In the genomic region with DNA sequence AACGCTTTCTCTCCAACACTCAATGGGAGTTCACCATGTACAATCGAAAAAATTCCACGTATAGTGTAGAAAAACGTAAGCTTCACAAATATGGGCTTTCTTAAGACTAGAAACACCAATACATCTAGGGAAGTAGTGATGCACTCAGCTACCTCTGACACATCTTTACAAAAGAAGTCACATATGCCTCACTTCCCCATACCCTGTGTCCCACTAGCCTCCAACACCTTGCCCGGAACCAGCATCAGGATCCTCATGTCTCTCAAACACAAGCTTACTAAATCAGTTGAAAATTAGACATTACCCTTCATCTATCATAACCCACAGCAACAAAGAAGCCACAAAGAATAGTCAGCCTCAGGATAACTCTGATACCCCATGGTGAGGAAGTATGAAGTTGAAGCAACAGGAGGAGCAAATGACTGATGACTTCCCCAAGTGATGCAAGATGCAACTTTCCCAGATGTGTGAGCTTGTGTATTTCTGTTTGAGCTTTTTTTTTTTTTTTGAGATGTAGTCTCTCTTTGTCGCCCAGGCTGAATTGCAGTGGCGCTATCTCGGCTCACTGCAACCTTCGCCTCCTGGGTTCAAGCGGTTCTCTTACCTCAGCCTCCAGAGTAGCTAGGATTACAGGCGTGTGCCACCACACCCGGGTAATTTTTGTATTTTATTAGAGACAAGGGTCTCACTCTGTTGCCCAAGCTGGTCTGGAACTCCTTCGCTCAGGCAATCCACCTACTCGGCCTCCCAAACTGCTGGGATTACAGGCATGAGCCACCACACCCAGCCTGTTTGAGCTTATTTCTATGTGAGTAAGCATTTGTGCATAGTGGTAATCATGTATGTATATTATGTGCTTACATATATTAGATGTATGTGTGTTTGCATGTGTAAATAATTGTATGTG, we compare ENCODE assay signal across 12 cellular contexts. TPM values are rescaled to one million over a fixed set of nuclear protein-coding genes. Genes with fewer than 3 reads are reported as not detected.
DNase-seq lines count a peak whose midpoint lies in the region; ATAC-seq, FAIRE-seq and TF ChIP-seq lines count a peak whose summit lies in the region.
"Had no signal": no experiment of that assay in that cellular context is flagged by ENCODE, and none has a peak within 500 bp of the region (broad histone marks: within the 10 kb centered on the region; RNA-seq: fewer than 3 reads in every experiment).

No MANE protein-coding gene starts in this region.

- no peaks in the 10 kb centered on the region for H3K9me3 ChIP-seq in K562 (replicated peaks; ENCODE audit: control insufficient read depth, insufficient read depth, low read depth, low read length)
- no peaks in the 10 kb centered on the region for H3K9me3 ChIP-seq in neutrophil

- no peaks in the 10 kb centered on the region for H3K4me1 ChIP-seq in K562 (replicated peaks in 1 of 2; ENCODE audit: control insufficient read depth in 2 of 2, insufficient read depth in 2 of 2, low read length in 2 of 2)
- H3K4me1 ChIP-seq in neutrophil (ENCODE audit: control insufficient read depth in 1 of 2, insufficient read depth in 1 of 2, low read depth in 1 of 2, low read length in 1 of 2), result peaks cover 28 to 33% of the 10 kb centered on the region in 2 experiments

- in situ Hi-C loops in K562 (cut with MboI), result no loop called here

- TF ChIP-seq RAD21 in K562 (CRISPR knock-in tag; conservative IDR thresholded peaks at IDR 0.05 in 1 of 2, IDR thresholded peaks at IDR 0.05 in 1 of 2), result no peak

- no peaks in the 10 kb centered on the region for H3K27me3 ChIP-seq in K562 (ENCODE audit: control insufficient read depth in 2 of 2, insufficient read depth in 2 of 2, low read length in 2 of 2)
- H3K27me3 ChIP-seq in neutrophil, result no peaks in the 10 kb centered on the region

- CTCF ChIA-PET in K562 (lab: Yijun Ruan, JAX; ENCODE audit: low intra/inter-chr PET ratio), result no interaction called here

- intact Hi-C loops in K562 (cut with micrococcal nuclease), result loop anchor here (10.0 kb wide), 1 partner anchor 231 kb away; no protein-coding TSS in a partner anchor

- no peak overlapping the region for H2AFZ ChIP-seq in K562 (ENCODE audit: low read depth, low read length)

- H3K79me2 ChIP-seq in K562 (ENCODE audit: control insufficient read depth, insufficient read depth, low read length), result no peaks in the 10 kb centered on the region

- TF ChIP-seq POLR2A in K562 (conservative IDR thresholded peaks at IDR 0.05), result no peak

- WGBS in K562 (ENCODE audit: insufficient coverage, low coverage, missing lambda C conversion rate), result 50% methylated on average over 14 of the region's 14 CpGs

- no peak overlapping the region for H3K27ac ChIP-seq in K562 (ENCODE audit: extremely low read depth, low read depth, low read length)
- H3K27ac ChIP-seq in neutrophil, result peak overlapping the region; percentile 97
- H3K27ac ChIP-seq: RWPE1 had no signal

- no peak for FAIRE-seq in K562 (lab: Jason Lieb, UNC)
- FAIRE-seq: G401.6 had no signal

- no peak overlapping the region for H3K4me3 ChIP-seq in Jurkat, Clone E6-1 (ENCODE audit: low read length)
- no peak overlapping the region for H3K4me3 ChIP-seq in K562
- H3K4me3 ChIP-seq in neutrophil (ENCODE audit: low read depth in 1 of 2, low read length in 1 of 2), result peak overlapping the region; percentile 44 to 56

- ATAC-seq in K562 (peak; percentile 10; the same call in 2 of the 3 replicates), HG03378 (IDR thresholded peaks at IDR 0.05; ENCODE audit: unreplicated experiment) (no peak), HG02885 (IDR thresholded peaks at IDR 0.05; ENCODE audit: poor library complexity, unreplicated experiment) (no peak)
- ATAC-seq: left colon had no signal

- POLR2A ChIA-PET in K562 (lab: Yijun Ruan, JAX), result interaction anchor here (0.5 to 2.0 kb wide), 4 partner anchors 9 to 36 kb away, joined by 4 to 12 read pairs (median 6); a partner anchor contains a TSS

- DNase-seq in EL, result peak; percentile 24
- peak; percentile 56 for DNase-seq in Jurkat, Clone E6-1 (ENCODE audit: low read depth, low spot score)
- no peak for DNase-seq in K562 (ENCODE audit: extremely low read depth in 1 of 4, low spot score in 3 of 4)
- DNase-seq in NCI-H2227 (lab: John Stamatoyannopoulos, UW; ENCODE audit: unreplicated experiment), result no peak
- DNase-seq: activated CD4-positive, alpha-beta T cell treated with anti-CD3 and anti-CD28 coated beads, Interleukin-2, amount 10 ng/mL, durations not matched to agents 7 days and 5 days; left colon; NCI-H2081 had no signal

- H3K4me2 ChIP-seq in K562 (ENCODE audit: insufficient read depth, low read length), result no peak overlapping the region

- H3K36me3 ChIP-seq in K562 (ENCODE audit: control insufficient read depth, insufficient read depth, low read length), result no peaks in the 10 kb centered on the region
- no peaks in the 10 kb centered on the region for H3K36me3 ChIP-seq in neutrophil

- no peak overlapping the region for H3K9ac ChIP-seq in K562 (ENCODE audit: insufficient read depth in 1 of 2, low read depth in 2 of 2, low read length in 2 of 2)

- BruUV-seq in K562 (replicated peaks; lab: Mats Ljungman, UMichigan), result no TSS peak

- no peak for TF ChIP-seq EP300 in K562 (IDR thresholded peaks at IDR 0.05; ENCODE audit: low read length)

- H3K9me1 ChIP-seq in K562 (ENCODE audit: control insufficient read depth, insufficient read depth, low read length), result no peaks in the 10 kb centered on the region

- no peaks in the 10 kb centered on the region for H4K20me1 ChIP-seq in K562 (replicated peaks; ENCODE audit: control insufficient read depth, insufficient read depth, low read length)

- TF ChIP-seq CTCF in K562 (IDR thresholded peaks at IDR 0.05 in 2 of 3, conservative IDR thresholded peaks at IDR 0.05 in 1 of 3; ENCODE audit: insufficient read depth in 2 of 3, low read depth in 1 of 3, low read length in 3 of 3) (no peak), neutrophil (IDR thresholded peaks at IDR 0.05) (no peak)

TF ChIP-seq in K562, 482 proteins besides CTCF, POLR2A, EP300 and RAD21 (continues in another document):
- TF ChIP-seq, protein P1, sequence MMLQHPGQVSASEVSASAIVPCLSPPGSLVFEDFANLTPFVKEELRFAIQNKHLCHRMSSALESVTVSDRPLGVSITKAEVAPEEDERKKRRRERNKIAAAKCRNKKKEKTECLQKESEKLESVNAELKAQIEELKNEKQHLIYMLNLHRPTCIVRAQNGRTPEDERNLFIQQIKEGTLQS (IDR thresholded peaks at IDR 0.05), result peak; percentile 37; the same call in 1 of the 2 replicates
- TF ChIP-seq, protein P1 (CRISPR knock-in tag; conservative IDR thresholded peaks at IDR 0.05), result no peak
- TF ChIP-seq ZNF785 (CRISPR knock-in tag; IDR thresholded peaks at IDR 0.05), result no peak
- TF ChIP-seq ZNF444 (CRISPR knock-in tag; IDR thresholded peaks at IDR 0.05), result no peak
- no peak for TF ChIP-seq ZBTB8A (IDR thresholded peaks at IDR 0.05; ENCODE audit: partially characterized antibody)
- TF ChIP-seq CEBPG (CRISPR knock-in tag; IDR thresholded peaks at IDR 0.05), result peak; percentile 55; the same call in 1 of the 2 replicates
- peak in 1 of 2 experiments; percentile 75; a peak in 2 of 4 replicates for TF ChIP-seq CEBPG (tag; conservative IDR thresholded peaks at IDR 0.05 in 1 of 2, IDR thresholded peaks at IDR 0.05 in 1 of 2)
- TF ChIP-seq NFE2 (IDR thresholded peaks at IDR 0.05; ENCODE audit: low read depth), result no peak

RNA-seq across cellular contexts. Expression of a gene that starts 8.5 kb away (rescaled TPM):
- 8.0 TPM for polyA plus RNA-seq in Jurkat, Clone E6-1 (2012; ENCODE audit: insufficient read depth, insufficient read length)
- 370 and 438 TPM in 2 replicates for total RNA-seq in K562 (2011; cell fraction: chromatin; rRNA removed; ENCODE audit: low replicate concordance)
- total RNA-seq in K562 (2011; cell fraction: nucleolus; rRNA removed), result 176 and 183 TPM in 2 replicates
- 234 and 247 TPM in 2 replicates for total RNA-seq in K562 (2011; cell fraction: nucleoplasm; rRNA removed)
- total RNA-seq in K562 (2014; rRNA removed) (34.4 and 40.7 TPM in 2 replicates), K562 (2014; rRNA removed; fragmentation: Illumina TruSeq; extraction: Trizol) (58.3 and 60.4 TPM in 2 replicates), K562 (2015; rRNA removed; fragmentation: Illumina TruSeq; extraction: Trizol) (58.5 and 60.4 TPM in 2 replicates), K562 (2021) (45.2 and 46.3 TPM in 2 replicates)
- polyA plus RNA-seq in K562 (2011; rRNA removed) (130 and 160 TPM in 2 replicates), K562 (2014; fragmentation: Illumina TruSeq; extraction: Trizol) (78.4 and 86.4 TPM in 2 replicates), K562 (2014; fragmentation: Nextera tagmentation; extraction: Ambion mirVana) (10 to 100 TPM; 11.7 to 12.3 TPM), K562 (2014; rRNA removed) (35.3 and 43.2 TPM in 2 replicates)
- 161 and 174 TPM in 2 replicates for polyA plus RNA-seq in K562 (2011; cell fraction: cytosol; rRNA removed)
- 234 and 274 TPM in 2 replicates for polyA plus RNA-seq in K562 (2011; cell fraction: nucleus; rRNA removed)
- polyA plus RNA-seq in K562 (2012), result 37.7 and 80.9 TPM in 2 replicates
- polyA minus RNA-seq in K562 (2011; rRNA and poly(A)+ RNA removed), result 285 and 322 TPM in 2 replicates
- polyA minus RNA-seq in K562 (2011; cell fraction: cytosol; rRNA and poly(A)+ RNA removed), result 90.1 and 96.1 TPM in 2 replicates
- 122 and 241 TPM in 2 replicates for polyA minus RNA-seq in K562 (2011; cell fraction: nucleus; rRNA and poly(A)+ RNA removed)

RNA-seq across cellular contexts. Expression of a gene that starts 40.7 kb away (rescaled TPM):
- 12.7 TPM for polyA plus RNA-seq in Jurkat, Clone E6-1 (2012; ENCODE audit: insufficient read depth, insufficient read length)
- 126 and 247 TPM in 2 replicates for total RNA-seq in K562 (2011; cell fraction: chromatin; rRNA removed; ENCODE audit: low replicate concordance)
- 91.1 and 96.4 TPM in 2 replicates for total RNA-seq in K562 (2011; cell fraction: nucleolus; rRNA removed)
- total RNA-seq in K562 (2011; cell fraction: nucleoplasm; rRNA removed), result 150 and 203 TPM in 2 replicates
- total RNA-seq in K562 (2014; rRNA removed), result 58.5 and 65.8 TPM in 2 replicates
- 51.5 and 58.8 TPM in 2 replicates for total RNA-seq in K562 (2014; rRNA removed; fragmentation: Illumina TruSeq; extraction: Trizol)
- 34.5 and 37.0 TPM in 2 replicates for total RNA-seq in K562 (2015; rRNA removed; fragmentation: Illumina TruSeq; extraction: Trizol)
- 44.3 and 48.7 TPM in 2 replicates for total RNA-seq in K562 (2021)
- polyA plus RNA-seq in K562 (2011; rRNA removed), result 79.6 and 89.6 TPM in 2 replicates
- 25.0 and 45.7 TPM in 2 replicates for polyA plus RNA-seq in K562 (2011; cell fraction: cytosol; rRNA removed)
- polyA plus RNA-seq in K562 (2011; cell fraction: nucleus; rRNA removed), result 60.6 and 87.8 TPM in 2 replicates
- 28.0 and 30.7 TPM in 2 replicates for polyA plus RNA-seq in K562 (2012)
- polyA plus RNA-seq in K562 (2014; fragmentation: Illumina TruSeq; extraction: Trizol), result 28.1 and 28.8 TPM in 2 replicates
- polyA plus RNA-seq in K562 (2014; fragmentation: Nextera tagmentation; extraction: Ambion mirVana), result 10 to 100 TPM; 17.1 to 24.7 TPM
- polyA plus RNA-seq in K562 (2014; rRNA removed), result 58.7 and 75.6 TPM in 2 replicates
- 48.1 and 48.6 TPM in 2 replicates for polyA minus RNA-seq in K562 (2011; rRNA and poly(A)+ RNA removed)
- 23.0 and 24.4 TPM in 2 replicates for polyA minus RNA-seq in K562 (2011; cell fraction: cytosol; rRNA and poly(A)+ RNA removed)
- 34.3 and 57.6 TPM in 2 replicates for polyA minus RNA-seq in K562 (2011; cell fraction: nucleus; rRNA and poly(A)+ RNA removed)

Comparison
In these comparisons a context has a peak if more than half of its experiments do, and no peak if none do; other contexts are left out.
1. DNase-seq: peak in EL (single experiment) and Jurkat, Clone E6-1 (single experiment); none in K562 (0 of 4) and NCI-H2227 (single experiment).
2. H3K4me3 ChIP-seq: peak in neutrophil (2 of 2); none in Jurkat, Clone E6-1 (single experiment) and K562 (single experiment).